Comparison of ENCODE assay signal across 1 cellular context in the genomic region with DNA sequence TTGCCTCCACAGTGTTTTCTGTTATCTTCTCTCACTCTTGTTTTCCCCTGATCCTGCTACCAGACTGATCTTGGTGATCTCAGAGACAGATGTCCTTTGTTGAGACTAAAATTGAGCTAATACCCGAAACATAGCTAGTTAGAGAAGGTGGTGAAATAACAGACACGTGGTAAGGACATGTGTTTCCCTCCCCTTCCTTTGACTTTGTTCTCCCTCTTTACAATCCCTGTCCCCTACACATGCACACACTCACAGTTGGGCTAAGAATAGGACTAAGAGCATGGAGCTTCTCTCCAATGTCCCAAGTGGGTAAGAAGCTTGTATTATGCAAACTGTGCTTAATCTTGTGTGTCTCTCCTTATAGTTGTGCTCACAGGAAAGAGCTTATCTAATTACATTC.
A peak's percentile ranks its signal among the peaks of the same experiment; 100 is the strongest.
TF ChIP-seq lines count a peak whose summit lies in the region.

No MANE protein-coding gene starts in this region.

TF ChIP-seq in HepG2, 621 proteins besides CTCF, POLR2A, EP300 and RAD21 (continued from another document):
- TF ChIP-seq, protein P1, sequence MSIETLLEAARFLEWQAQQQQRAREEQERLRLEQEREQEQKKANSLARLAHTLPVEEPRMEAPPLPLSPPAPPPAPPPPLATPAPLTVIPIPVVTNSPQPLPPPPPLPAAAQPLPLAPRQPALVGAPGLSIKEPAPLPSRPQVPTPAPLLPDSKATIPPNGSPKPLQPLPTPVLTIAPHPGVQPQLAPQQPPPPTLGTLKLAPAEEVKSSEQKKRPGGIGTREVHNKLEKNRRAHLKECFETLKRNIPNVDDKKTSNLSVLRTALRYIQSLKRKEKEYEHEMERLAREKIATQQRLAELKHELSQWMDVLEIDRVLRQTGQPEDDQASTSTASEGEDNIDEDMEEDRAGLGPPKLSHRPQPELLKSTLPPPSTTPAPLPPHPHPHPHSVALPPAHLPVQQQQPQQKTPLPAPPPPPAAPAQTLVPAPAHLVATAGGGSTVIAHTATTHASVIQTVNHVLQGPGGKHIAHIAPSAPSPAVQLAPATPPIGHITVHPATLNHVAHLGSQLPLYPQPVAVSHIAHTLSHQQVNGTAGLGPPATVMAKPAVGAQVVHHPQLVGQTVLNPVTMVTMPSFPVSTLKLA (IDR thresholded peaks at IDR 0.05) = peak; percentile 39; the same call in 1 of the 2 replicates
TF ChIP-seq in HepG2: peak in this region for 1.
